ENCODE assay signal across 25 cellular contexts in the genomic region with DNA sequence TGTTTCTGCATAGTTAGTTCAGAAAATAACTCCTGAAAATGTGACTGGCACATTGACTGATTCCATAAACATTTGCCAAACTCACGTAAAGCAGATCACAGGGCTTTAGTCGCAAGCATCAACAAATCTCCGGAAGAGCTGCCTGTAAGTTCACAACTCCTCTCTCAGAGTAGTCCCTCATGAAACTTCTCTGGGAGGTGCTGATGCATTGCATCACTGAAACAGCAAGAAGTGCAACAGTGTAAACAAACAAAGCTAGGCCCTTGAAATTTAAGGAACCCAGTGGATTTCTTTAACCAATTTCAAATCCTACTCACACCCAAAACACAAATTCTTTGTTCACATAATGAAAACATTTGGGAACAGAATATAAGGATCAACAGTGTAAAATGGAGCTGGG.
"Had no signal": no experiment of that assay in that cellular context is flagged by ENCODE, and none has a peak within 500 bp of the region (broad histone marks: within the 10 kb centered on the region; RNA-seq: fewer than 3 reads in every experiment).

No MANE protein-coding gene starts in this region.

- H3K27ac Mint-ChIP-seq: dendritic cell treated with granulocyte-macrophage colony-stimulating factor and Interleukin-4, amounts not matched to agents 40 ng/mL and 50 ng/mL, for 4 days; effector memory CD8-positive, alpha-beta T cell; memory B cell; naive thymus-derived CD8-positive, alpha-beta T cell had no signal

- H3K4me1 ChIP-seq: esophagus muscularis mucosa, foreskin keratinocyte, left ventricle myocardium inferior, lower lobe of right lung, right atrium auricular region, sigmoid colon, tibial artery, upper lobe of right lung, vagina had no signal

- H3K9me3 Mint-ChIP-seq: dendritic cell treated with granulocyte-macrophage colony-stimulating factor and Interleukin-4, amounts not matched to agents 40 ng/mL and 50 ng/mL, for 4 days; neural crest cell had no signal

- FAIRE-seq: colon, keratinocyte had no signal

- H3K27ac ChIP-seq: epithelial cell of prostate, esophagus muscularis mucosa, foreskin keratinocyte, hepatocyte, left ventricle myocardium inferior, lower lobe of right lung, ovary, right atrium auricular region, sigmoid colon, skin epidermis, tibial artery, upper lobe of right lung, vagina had no signal

- H3K4me1 Mint-ChIP-seq: memory B cell; naive thymus-derived CD8-positive, alpha-beta T cell; neural crest cell had no signal

- H3K36me3 ChIP-seq: esophagus muscularis mucosa, left ventricle myocardium inferior, lower lobe of right lung, ovary, right atrium auricular region, sigmoid colon, tibial artery, upper lobe of right lung, vagina had no signal

- H3K27me3 ChIP-seq: esophagus muscularis mucosa, foreskin keratinocyte, hepatocyte, ovary, right atrium auricular region, sigmoid colon, tibial artery, upper lobe of right lung, vagina had no signal

- H3K4me3 Mint-ChIP-seq: dendritic cell treated with granulocyte-macrophage colony-stimulating factor and Interleukin-4, amounts not matched to agents 40 ng/mL and 50 ng/mL, for 4 days; effector memory CD8-positive, alpha-beta T cell; memory B cell; naive thymus-derived CD8-positive, alpha-beta T cell; neural crest cell had no signal

- DNase-seq: effector memory CD8-positive, alpha-beta T cell; foreskin keratinocyte; head of caudate nucleus; left cardiac atrium; left ventricle myocardium inferior; lower lobe of right lung; naive thymus-derived CD8-positive, alpha-beta T cell; nucleus accumbens; ovary; sigmoid colon; stimulated activated CD4-positive, alpha-beta T cell treated with anti-CD3 and anti-CD28 coated beads, Interleukin-2, amount 100 ng/mL, for 48 hours; stimulated activated naive CD4-positive, alpha-beta T cell treated with Interleukin-2 at 50 U/mL for 16 hours; tibial artery; upper lobe of right lung had no signal

- ATAC-seq: effector memory CD8-positive, alpha-beta T cell; foreskin keratinocyte; left cardiac atrium; lower lobe of right lung; naive thymus-derived CD8-positive, alpha-beta T cell; upper lobe of right lung had no signal

- H2AFZ ChIP-seq: hepatocyte had no signal

- H3K4me2 ChIP-seq: hepatocyte had no signal

- H3K36me3 Mint-ChIP-seq: memory B cell; naive thymus-derived CD8-positive, alpha-beta T cell had no signal

- H3K4me3 ChIP-seq: esophagus muscularis mucosa, hepatocyte, left ventricle myocardium inferior, lower lobe of right lung, ovary, right atrium auricular region, sigmoid colon, skin epidermis, tibial artery, upper lobe of right lung, vagina had no signal

- H3K9me3 ChIP-seq: esophagus muscularis mucosa, lower lobe of right lung, ovary, right atrium auricular region, tibial artery, upper lobe of right lung, vagina had no signal

- H3K79me2 ChIP-seq: hepatocyte had no signal

- H3K27me3 Mint-ChIP-seq: dendritic cell treated with granulocyte-macrophage colony-stimulating factor and Interleukin-4, amounts not matched to agents 40 ng/mL and 50 ng/mL, for 4 days; effector memory CD8-positive, alpha-beta T cell; memory B cell; naive thymus-derived CD8-positive, alpha-beta T cell had no signal
